In the genomic region with DNA sequence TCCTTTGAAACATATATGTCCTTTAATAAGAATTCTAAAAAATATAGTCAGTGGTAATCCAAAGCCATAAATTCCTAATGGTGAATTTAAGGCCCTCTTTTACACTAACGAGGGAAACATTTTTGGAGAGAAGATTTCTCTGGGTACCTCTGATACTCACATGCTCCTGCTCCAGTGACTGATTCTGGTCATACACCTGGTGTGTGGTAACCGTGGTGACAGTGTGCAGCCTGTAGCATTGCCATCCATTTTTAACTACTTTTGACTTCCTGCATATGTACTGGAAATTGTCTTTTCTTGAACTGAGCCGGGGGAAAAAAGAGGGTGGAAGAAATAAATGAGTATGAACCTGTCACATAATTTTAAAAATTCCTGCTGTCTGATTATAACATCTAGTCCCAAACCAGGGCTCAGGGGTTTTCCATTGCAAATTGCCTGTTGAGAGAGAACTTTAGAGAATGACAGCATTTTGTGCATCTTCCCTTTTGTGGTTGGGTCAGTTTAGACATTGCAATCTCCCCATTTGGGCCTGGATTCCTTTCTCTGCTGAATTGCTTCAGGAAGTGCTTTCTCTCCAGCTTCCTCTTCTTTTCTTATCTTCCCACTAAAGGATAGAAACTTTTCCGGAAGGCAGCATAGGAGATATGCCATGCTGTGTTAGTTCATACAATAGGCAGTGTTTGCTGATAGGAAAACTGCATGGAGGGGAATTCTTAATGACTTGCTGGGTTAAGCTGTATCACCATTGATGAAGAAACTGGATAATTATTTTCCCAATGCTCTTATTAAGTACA, we compare ENCODE assay signal across 14 cellular contexts.
DNase-seq lines count a peak whose midpoint lies in the region; ATAC-seq, FAIRE-seq and TF ChIP-seq lines count a peak whose summit lies in the region.
"Had no signal": no experiment of that assay in that cellular context is flagged by ENCODE, and none has a peak within 500 bp of the region (broad histone marks: within the 10 kb centered on the region; RNA-seq: fewer than 3 reads in every experiment).

No MANE protein-coding gene starts in this region.

- 62 to 74% methylated on average over 4 of the region's 4 CpGs for WGBS in tibial nerve, 2 donors

- no peak for TF ChIP-seq EP300 in tibial nerve (IDR thresholded peaks at IDR 0.05)

- POLR2A ChIA-PET in PC-9 (lab: Charles Lee; ENCODE audit: unreplicated experiment): no interaction called here

- CTCF ChIA-PET in PC-9 (lab: Charles Lee): no interaction called here

- intact Hi-C loops in PC-9 (cut with micrococcal nuclease; ENCODE audit: unreplicated experiment): no loop called here

- BruUV-seq in PC-9 (replicated peaks; lab: Mats Ljungman, UMichigan): no TSS peak

- H3K4me3 ChIP-seq in PC-9: no peak overlapping the region
- H3K4me3 ChIP-seq in tibial nerve: no peak overlapping the region
- H3K4me3 ChIP-seq: cardiac muscle cell had no signal

- no peaks in the 10 kb centered on the region for H3K79me2 ChIP-seq in PC-9 (ENCODE audit: low read depth)

- H3K9me3 ChIP-seq in PC-9 (ENCODE audit: insufficient read depth, low read depth): no peaks in the 10 kb centered on the region
- no peaks in the 10 kb centered on the region for H3K9me3 ChIP-seq in tibial nerve

- H3K4me2 ChIP-seq in PC-9: no peak overlapping the region

- no peaks in the 10 kb centered on the region for H3F3A ChIP-seq in PC-9 (ENCODE audit: insufficient read depth, low read depth)

- H3K4me1 ChIP-seq in PC-9 (replicated peaks; ENCODE audit: insufficient read depth) (no peaks in the 10 kb centered on the region), tibial nerve (no peaks in the 10 kb centered on the region)

- no peak for TF ChIP-seq POLR2A in GM12892 (IDR thresholded peaks at IDR 0.05; ENCODE audit: low read depth, low read length)
- no peak for TF ChIP-seq POLR2A in tibial nerve (IDR thresholded peaks at IDR 0.05)

- no peaks in the 10 kb centered on the region for H3K36me3 ChIP-seq in PC-9 (ENCODE audit: low read depth)
- no peaks in the 10 kb centered on the region for H3K36me3 ChIP-seq in tibial nerve
- H3K36me3 ChIP-seq: cardiac muscle cell had no signal

- H3K27ac ChIP-seq in PC-9: no peak overlapping the region
- no peak overlapping the region for H3K27ac ChIP-seq in tibial nerve
- H3K27ac ChIP-seq: cardiac muscle cell had no signal

- H3K9me2 ChIP-seq in PC-9 (ENCODE audit: insufficient read depth): no peaks in the 10 kb centered on the region

- peak; percentile 45 for ATAC-seq in GM19467 (IDR thresholded peaks at IDR 0.05; ENCODE audit: unreplicated experiment)
- peak; percentile 83 for ATAC-seq in HG02981 (IDR thresholded peaks at IDR 0.05; ENCODE audit: unreplicated experiment)
- ATAC-seq: stimulated activated memory B cell treated with anti-CD40 and anti-IgM and Interleukin-4, amounts not matched to agents 10 μg/mL and 1 μg/mL and 100 μg/mL, for 72 hours had no signal

- 0 out of 2 replicates have a peak overlapping the region, but pooled peaks have one; percentile 8 for H2AFZ ChIP-seq in PC-9

- no peaks in the 10 kb centered on the region for H4K20me1 ChIP-seq in PC-9 (ENCODE audit: insufficient read depth)

- no peaks in the 10 kb centered on the region for H3K27me3 ChIP-seq in PC-9 (ENCODE audit: insufficient read depth, low read depth)
- H3K27me3 ChIP-seq in tibial nerve: no peaks in the 10 kb centered on the region
- H3K27me3 ChIP-seq: cardiac muscle cell had no signal

- peak; percentile 58 for FAIRE-seq in GM12892 (lab: Jason Lieb, UNC)

- TF ChIP-seq CTCF in PC-9 (conservative IDR thresholded peaks at IDR 0.05): no peak
- TF ChIP-seq CTCF in tibial nerve (IDR thresholded peaks at IDR 0.05): no peak

- no peak for DNase-seq in GM12892 (ENCODE audit: insufficient read length)
- DNase-seq in PC-9: no peak
- no peak for DNase-seq in stimulated activated CD4-positive, alpha-beta T cell treated with anti-CD3 and anti-CD28 coated beads, Interleukin-15, amount 100 ng/mL, for 24 hours
- no peak for DNase-seq in T1000 (lab: John Stamatoyannopoulos, UW)
- no peak for DNase-seq in NCI-H510A treated with DMSO at 0.1 percent for 48 hours (lab: John Stamatoyannopoulos, UW)
- no peak for DNase-seq in tibial nerve (ENCODE audit: low spot score in 2 of 2)
- DNase-seq: activated CD4-positive, alpha-beta T cell treated with anti-CD3 and anti-CD28 coated beads for 1 hour; GDM1; H7; islet precursor cell had no signal
